ENCODE assay signal across 29 cellular contexts in genomic region chr5:97209343-97209742, GRCh38.
"Had no signal": no experiment of that assay in that cellular context is flagged by ENCODE, and none has a peak within 500 bp of the region (broad histone marks: within the 10 kb centered on the region; RNA-seq: fewer than 3 reads in every experiment).

No MANE protein-coding gene starts in this region.

- H3K9me3 ChIP-seq: neutrophil, pancreas, prostate gland, testis, upper lobe of right lung had no signal

- H3K4me3 ChIP-seq: pancreas, prostate gland, skin epidermis, smooth muscle cell, spleen, suprapubic skin, testis, tibial artery, transverse colon, upper lobe of right lung, uterus had no signal

- H3K4me1 ChIP-seq: pancreas, prostate gland, spleen, suprapubic skin, testis, tibial artery, transverse colon, upper lobe of right lung, uterus had no signal

- H3K27ac ChIP-seq: neutrophil, pancreas, prostate gland, spleen, suprapubic skin, testis, tibial artery, transverse colon, upper lobe of right lung, uterus had no signal

- H3K4me2 ChIP-seq: smooth muscle cell had no signal

- H3K36me3 ChIP-seq: neutrophil, pancreas, prostate gland, spleen, suprapubic skin, tibial artery, transverse colon, upper lobe of right lung, uterus had no signal

- H3K27me3 ChIP-seq: neutrophil, pancreas, spleen, suprapubic skin, testis, tibial artery, transverse colon, upper lobe of right lung, uterus had no signal

- DNase-seq: naive thymus-derived CD8-positive, alpha-beta T cell; nephron progenitor cell; nucleus accumbens; pancreas; retina; spleen; stimulated activated CD4-positive, alpha-beta T cell treated with anti-CD3 and anti-CD28 coated beads, Interleukin-12 subunit alpha, Interleukin-12 subunit beta, amount 100 ng/mL, for 4 hours; stimulated activated CD4-positive, alpha-beta T cell treated with anti-CD3 and anti-CD28 coated beads, Interleukin-1b, Interleukin-23, amount 100 ng/mL, for 48 hours; stimulated activated CD4-positive, alpha-beta T cell treated with anti-CD3 and anti-CD28 coated beads, Interleukin-4, amount 100 ng/mL, for 1 hour; stimulated activated CD4-positive, alpha-beta T cell treated with anti-CD3 and anti-CD28 coated beads, Interleukin-4, amount 100 ng/mL, for 4 hours; stimulated activated CD8-positive, alpha-beta memory T cell treated with anti-CD3 and anti-CD28 coated beads, Interleukin-4, amount 100 ng/mL, for 48 hours; stimulated activated naive CD4-positive, alpha-beta T cell; stimulated activated naive CD8-positive, alpha-beta T cell treated with anti-CD3 and anti-CD28 coated beads, Interleukin-15, amount 100 ng/mL, for 72 hours; stimulated activated naive CD8-positive, alpha-beta T cell treated with anti-CD3 and anti-CD28 coated beads, Interleukin-15, Interleukin-2, amounts not matched to agents 100 U/mL and 50 U/mL, for 24 hours; substantia nigra; testis; tibial artery; transverse colon; upper lobe of right lung; uterus had no signal

- ATAC-seq: naive thymus-derived CD8-positive, alpha-beta T cell; natural killer cell treated with Interleukin-12 subunit alpha and Interleukin-12 subunit beta and Interleukin-15 and Interleukin-18, amount 100 ng/mL, for 72 hours; pancreas; right cardiac atrium; sciatic nerve; stimulated activated memory B cell treated with anti-CD40 and anti-IgM and Interleukin-4, amounts not matched to agents 10 μg/mL and 1 μg/mL and 100 μg/mL, for 72 hours; stimulated activated naive CD8-positive, alpha-beta T cell treated with anti-CD3 and anti-CD28 coated beads, Interleukin-15, amount 100 ng/mL, for 72 hours; stimulated activated naive CD8-positive, alpha-beta T cell treated with anti-CD3 and anti-CD28 coated beads, Interleukin-15, Interleukin-2, amounts not matched to agents 100 U/mL and 50 U/mL, for 24 hours; upper lobe of right lung had no signal
